ENCODE assay signal across 12 cellular contexts in the genomic region with DNA sequence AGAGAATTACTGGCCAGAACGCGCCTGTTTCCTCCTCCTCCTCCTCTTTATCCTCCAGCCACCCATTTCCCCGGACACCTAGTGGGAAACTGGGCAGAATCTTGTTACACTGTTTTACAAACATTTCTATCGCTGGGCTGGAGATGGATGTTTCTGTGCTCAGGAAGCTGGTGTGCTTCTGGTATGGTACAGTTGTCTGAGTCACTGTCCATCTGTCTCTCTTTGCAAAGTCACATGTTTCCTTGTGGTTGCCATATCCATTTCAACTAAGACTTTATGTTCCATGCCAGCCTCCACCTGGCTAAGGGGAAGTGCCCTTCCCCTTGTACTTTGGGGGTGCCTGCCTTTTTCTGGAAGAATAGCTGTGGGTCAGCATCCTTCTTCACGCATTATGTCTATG. TPM values are rescaled to one million over a fixed set of nuclear protein-coding genes. Genes with fewer than 3 reads are reported as not detected.
A peak's percentile ranks its signal among the peaks of the same experiment; 100 is the strongest.
DNase-seq lines count a peak whose midpoint lies in the region; ATAC-seq, FAIRE-seq and TF ChIP-seq lines count a peak whose summit lies in the region.
"Had no signal": no experiment of that assay in that cellular context is flagged by ENCODE, and none has a peak within 500 bp of the region (broad histone marks: within the 10 kb centered on the region; RNA-seq: fewer than 3 reads in every experiment).

No MANE protein-coding gene starts in this region.

- no peaks in the 10 kb centered on the region for H3K36me3 Mint-ChIP-seq in activated naive CD4-positive, alpha-beta T cell treated with anti-CD3 and anti-CD28 coated beads, Interleukin-2, amount 50 U/mL, for 72 hours
- H3K36me3 Mint-ChIP-seq in activated naive CD4-positive, alpha-beta T cell treated with anti-CD3 and anti-CD28 coated beads for 36 hours (ENCODE audit: low read depth) = no peaks in the 10 kb centered on the region
- no peaks in the 10 kb centered on the region for H3K36me3 Mint-ChIP-seq in CD8-positive, alpha-beta T cell

- no peaks in the 10 kb centered on the region for H3K27me3 ChIP-seq in SK-N-SH (ENCODE audit: insufficient read depth)
- H3K27me3 ChIP-seq in CD8-positive, alpha-beta T cell (ENCODE audit: insufficient read depth, low read length) = no peaks in the 10 kb centered on the region
- H3K27me3 ChIP-seq: body of pancreas had no signal

- H3K4me1 ChIP-seq in SK-N-SH (ENCODE audit: control insufficient read depth in 1 of 2, insufficient read depth in 2 of 2, low read depth in 1 of 2, low read length in 1 of 2) = peaks cover 0 to 25% of the 10 kb centered on the region in 2 experiments; a peak in 2 of 4 replicates
- no peaks in the 10 kb centered on the region for H3K4me1 ChIP-seq in CD8-positive, alpha-beta T cell (ENCODE audit: insufficient read depth, low read length)
- H3K4me1 ChIP-seq: body of pancreas had no signal

- H3K4me1 Mint-ChIP-seq in activated naive CD4-positive, alpha-beta T cell treated with anti-CD3 and anti-CD28 coated beads for 36 hours (ENCODE audit: low read depth) = no peaks in the 10 kb centered on the region
- no peaks in the 10 kb centered on the region for H3K4me1 Mint-ChIP-seq in CD8-positive, alpha-beta T cell (ENCODE audit: low read depth)

- H3K9me3 ChIP-seq in SK-N-SH = no peaks in the 10 kb centered on the region
- no peaks in the 10 kb centered on the region for H3K9me3 ChIP-seq in CD8-positive, alpha-beta T cell (ENCODE audit: low read length)
- H3K9me3 ChIP-seq: body of pancreas had no signal

- TF ChIP-seq EP300 in SK-N-SH (IDR thresholded peaks at IDR 0.05; ENCODE audit: borderline replicate concordance in 1 of 2, low read depth in 1 of 2, low read length in 1 of 2) = peak in 1 of 2 experiments; percentile 34; a peak in 1 of 4 replicates

- POLR2A ChIA-PET in SK-N-SH (lab: Yijun Ruan, JAX) = interaction anchor here (0.5 kb wide), 1 partner anchor 346 kb away, joined by 5 read pairs; no protein-coding TSS in a partner anchor
- POLR2A ChIA-PET in CD8-positive, alpha-beta T cell (lab: Charles Lee) = no interaction called here

- H2AFZ ChIP-seq in SK-N-SH (ENCODE audit: low read depth) = no peak overlapping the region

- no peaks in the 10 kb centered on the region for H3K9me2 ChIP-seq in SK-N-SH

- no peaks in the 10 kb centered on the region for H3K27me3 Mint-ChIP-seq in activated naive CD4-positive, alpha-beta T cell treated with anti-CD3 and anti-CD28 coated beads for 36 hours (ENCODE audit: low read depth)
- peaks cover 3% of the 10 kb centered on the region for H3K27me3 Mint-ChIP-seq in CD8-positive, alpha-beta T cell (ENCODE audit: low read depth)

- H3F3A ChIP-seq in SK-N-SH (replicated peaks; ENCODE audit: insufficient read depth) = peaks cover 33% of the 10 kb centered on the region

- CTCF ChIA-PET in activated naive CD4-positive, alpha-beta T cell treated with anti-CD3 and anti-CD28 coated beads for 36 hours (lab: Charles Lee) = interaction anchor here (1.1 to 4.6 kb wide), 4 partner anchors 11 to 481 kb away, joined by 3 to 31 read pairs (median 6); no protein-coding TSS in a partner anchor
- CTCF ChIA-PET in SK-N-SH (lab: Yijun Ruan, JAX) = interaction anchor here (0.5 to 3.6 kb wide), 10 partner anchors 10 to 681 kb away, joined by 3 to 72 read pairs (median 5); no protein-coding TSS in a partner anchor
- CTCF ChIA-PET in CD8-positive, alpha-beta T cell (lab: Charles Lee) = interaction anchor here (0.8 to 5.4 kb wide), 13 partner anchors 9 to 482 kb away, joined by 3 to 41 read pairs (median 3); no protein-coding TSS in a partner anchor

- 82% methylated on average over 5 of the region's 5 CpGs for WGBS in SK-N-SH (ENCODE audit: low lambda C conversion rate)

- no peak for DNase-seq in activated naive CD4-positive, alpha-beta T cell treated with anti-CD3 and anti-CD28 coated beads, Interleukin-2, amount 50 U/mL, for 72 hours (ENCODE audit: low spot score in 2 of 2)
- DNase-seq in activated naive CD4-positive, alpha-beta T cell treated with anti-CD3 and anti-CD28 coated beads for 36 hours = no peak
- DNase-seq in SK-N-SH (no peak), fibroblast of villous mesenchyme (ENCODE audit: low read depth) (peak; percentile 69), urothelium cell line (ENCODE audit: low spot score) (peak; percentile 35), SHP77 treated with DMSO at 0.1 percent for 48 hours (lab: John Stamatoyannopoulos, UW) (no peak)
- DNase-seq in CD8-positive, alpha-beta T cell = no peak
- DNase-seq: activated CD4-positive, alpha-beta T cell treated with anti-CD3 and anti-CD28 coated beads, Interleukin-2, amount 50 U/mL, for 1 hour; body of pancreas had no signal

- H3K9me3 Mint-ChIP-seq in activated naive CD4-positive, alpha-beta T cell treated with anti-CD3 and anti-CD28 coated beads, Interleukin-2, amount 50 U/mL, for 72 hours = no peaks in the 10 kb centered on the region
- no peaks in the 10 kb centered on the region for H3K9me3 Mint-ChIP-seq in activated naive CD4-positive, alpha-beta T cell treated with anti-CD3 and anti-CD28 coated beads for 36 hours
- H3K9me3 Mint-ChIP-seq in CD8-positive, alpha-beta T cell = no peaks in the 10 kb centered on the region

- H3K4me3 Mint-ChIP-seq in activated naive CD4-positive, alpha-beta T cell treated with anti-CD3 and anti-CD28 coated beads for 36 hours = no peak overlapping the region
- H3K4me3 Mint-ChIP-seq in CD8-positive, alpha-beta T cell = no peak overlapping the region
- H3K4me3 Mint-ChIP-seq: CD14-positive monocyte had no signal

- H3K36me3 ChIP-seq in SK-N-SH (replicated peaks in 1 of 2; ENCODE audit: control insufficient read depth in 1 of 2, insufficient read depth in 2 of 2, low read length in 1 of 2) = peaks cover 0 to 4% of the 10 kb centered on the region in 2 experiments
- no peaks in the 10 kb centered on the region for H3K36me3 ChIP-seq in CD8-positive, alpha-beta T cell (ENCODE audit: insufficient read depth, low read length)

- TF ChIP-seq CTCF in SK-N-SH (IDR thresholded peaks at IDR 0.05) (no peak), fibroblast of villous mesenchyme (IDR thresholded peaks at IDR 0.05; ENCODE audit: insufficient read depth, low read depth, low read length) (no peak)
- no peak for TF ChIP-seq CTCF in CD8-positive, alpha-beta T cell (IDR thresholded peaks at IDR 0.05)

- no peak overlapping the region for H3K27ac Mint-ChIP-seq in activated naive CD4-positive, alpha-beta T cell treated with anti-CD3 and anti-CD28 coated beads, Interleukin-2, amount 50 U/mL, for 72 hours
- H3K27ac Mint-ChIP-seq in activated naive CD4-positive, alpha-beta T cell treated with anti-CD3 and anti-CD28 coated beads for 36 hours = no peak overlapping the region
- H3K27ac Mint-ChIP-seq in CD8-positive, alpha-beta T cell = no peak overlapping the region

- no peak overlapping the region for H3K4me3 ChIP-seq in SK-N-SH (ENCODE audit: low read depth in 2 of 2, low read length in 1 of 2)
- H3K4me3 ChIP-seq in fibroblast of villous mesenchyme (ENCODE audit: low read depth, low read length) = no peak overlapping the region
- no peak overlapping the region for H3K4me3 ChIP-seq in CD8-positive, alpha-beta T cell (ENCODE audit: low read depth, low read length)
- H3K4me3 ChIP-seq: body of pancreas had no signal

- no peaks in the 10 kb centered on the region for H3K79me2 ChIP-seq in SK-N-SH (ENCODE audit: insufficient read depth)

- H3K27ac ChIP-seq in SK-N-SH (ENCODE audit: low read depth in 2 of 2, low read length in 1 of 2) = peak overlapping the region in 1 of 2 experiments; percentile 91; a peak in 3 of 4 replicates
- no peak overlapping the region for H3K27ac ChIP-seq in CD8-positive, alpha-beta T cell (ENCODE audit: low read depth, low read length)
- H3K27ac ChIP-seq: body of pancreas had no signal

- intact Hi-C loops in activated naive CD4-positive, alpha-beta T cell treated with anti-CD3 and anti-CD28 coated beads for 36 hours (cut with micrococcal nuclease) = loop anchor here (2.0 to 5.0 kb wide), 6 partner anchors 138 to 729 kb away; a partner anchor contains a TSS
- intact Hi-C loops in CD8-positive, alpha-beta T cell (cut with DNase I, micrococcal nuclease) = loop anchor here (2.0 to 5.0 kb wide), 4 partner anchors 153 to 1633 kb away; no protein-coding TSS in a partner anchor

- FAIRE-seq in urothelium cell line (lab: Jason Lieb, UNC) = no peak

- no peak overlapping the region for H3K9ac ChIP-seq in SK-N-SH

- peak; percentile 42 to 44 for ATAC-seq in activated naive CD4-positive, alpha-beta T cell treated with anti-CD3 and anti-CD28 coated beads, Interleukin-2, amount 50 U/mL, for 72 hours
- ATAC-seq in GM21515 (IDR thresholded peaks at IDR 0.05; ENCODE audit: unreplicated experiment) = no peak
- ATAC-seq in CD8-positive, alpha-beta T cell = no peak
- ATAC-seq: body of pancreas had no signal

- no peak overlapping the region for H3K4me2 ChIP-seq in SK-N-SH

- no peak for TF ChIP-seq RAD21 in SK-N-SH (IDR thresholded peaks at IDR 0.05; ENCODE audit: low read length)

- H4K20me1 ChIP-seq in SK-N-SH (ENCODE audit: insufficient read depth) = no peaks in the 10 kb centered on the region

TF ChIP-seq in SK-N-SH, 30 proteins besides CTCF, POLR2A, EP300 and RAD21 (continues in another document):
- TF ChIP-seq IRF3 (IDR thresholded peaks at IDR 0.05; ENCODE audit: low read depth, low read length) (no peak), MXI1 (IDR thresholded peaks at IDR 0.05; ENCODE audit: low read depth, low read length) (no peak), EZH2phosphoT487 (IDR thresholded peaks at IDR 0.05; ENCODE audit: borderline replicate concordance, low read depth) (no peak), MAX (IDR thresholded peaks at IDR 0.05; ENCODE audit: low read depth) (no peak), FOSL2 (IDR thresholded peaks at IDR 0.05; ENCODE audit: borderline replicate concordance, low read depth) (no peak), CHD2 (IDR thresholded peaks at IDR 0.05; ENCODE audit: low read length, partially characterized antibody) (no peak)

RNA-seq across cellular contexts. Expression of gene SLC22A16, which starts 52.9 kb away (rescaled TPM):
- total RNA-seq in activated naive CD4-positive, alpha-beta T cell treated with anti-CD3 and anti-CD28 coated beads, Interleukin-2, amount 50 U/mL, for 72 hours = not detected
- not detected for total RNA-seq in activated naive CD4-positive, alpha-beta T cell treated with anti-CD3 and anti-CD28 coated beads for 36 hours
- polyA plus RNA-seq in SK-N-SH (2012; rRNA removed) = not detected in 2 replicates
- 0.01 and 0.04 TPM in 2 replicates for polyA plus RNA-seq in SK-N-SH (2012; cell fraction: cytosol; rRNA removed)
- 0.02 TPM in 1 of 2 replicates, not detected in the other for polyA plus RNA-seq in SK-N-SH (2012; cell fraction: nucleus; rRNA removed)
- not detected in 2 replicates for total RNA-seq in fibroblast of villous mesenchyme
- total RNA-seq in CD8-positive, alpha-beta T cell = not detected
- total RNA-seq: body of pancreas, pulmonary artery endothelial cell had no signal

Comparison
In these comparisons a context has a peak if more than half of its experiments do, and no peak if none do; other contexts are left out.
1. ATAC-seq: peak in activated naive CD4-positive, alpha-beta T cell treated with anti-CD3 and anti-CD28 coated beads, Interleukin-2, amount 50 U/mL, for 72 hours (2 of 2); none in GM21515 (single experiment) and CD8-positive, alpha-beta T cell (single experiment).
2. DNase-seq: peak in fibroblast of villous mesenchyme (single experiment) and urothelium cell line (single experiment); none in activated naive CD4-positive, alpha-beta T cell treated with anti-CD3 and anti-CD28 coated beads, Interleukin-2, amount 50 U/mL, for 72 hours (0 of 2), activated naive CD4-positive, alpha-beta T cell treated with anti-CD3 and anti-CD28 coated beads for 36 hours (single experiment), SK-N-SH (single experiment), CD8-positive, alpha-beta T cell (0 of 7) and SHP77 treated with DMSO at 0.1 percent for 48 hours (single experiment).